ENCODE assay signal across 8 cellular contexts in the genomic region with DNA sequence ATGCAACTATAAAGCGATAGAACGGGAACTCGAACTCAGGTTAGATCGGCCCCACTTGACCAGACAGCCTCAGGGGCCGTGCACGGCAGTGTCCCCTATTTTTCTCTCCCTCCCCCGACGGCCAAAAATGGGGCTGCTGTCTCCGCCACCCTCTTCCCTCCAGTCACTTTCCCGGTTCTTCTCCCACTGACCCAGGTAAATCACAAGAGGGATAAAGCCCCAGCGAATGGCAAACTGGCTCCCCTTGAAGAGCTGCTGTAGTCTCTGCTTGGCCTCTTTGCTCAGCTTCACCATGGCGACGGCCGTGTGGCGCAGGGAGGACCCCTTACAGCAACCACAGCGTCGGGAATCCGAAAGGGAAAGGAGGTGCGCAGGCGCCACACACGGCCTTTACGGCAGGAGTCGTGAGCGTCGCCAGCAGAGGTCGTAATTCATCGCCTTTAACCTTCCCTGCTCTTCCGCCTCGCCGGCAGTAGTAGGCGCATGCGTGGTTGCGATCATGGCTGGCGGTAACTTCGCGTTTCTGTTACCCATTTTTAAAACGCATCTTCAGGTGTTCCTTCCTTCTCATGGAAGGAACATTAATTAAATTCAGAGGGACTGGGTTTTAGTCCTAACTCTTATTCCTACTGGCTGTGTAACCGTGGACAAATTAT. TPM values are rescaled to one million over a fixed set of nuclear protein-coding genes. Genes with fewer than 3 reads are reported as not detected.
A peak's percentile ranks its signal among the peaks of the same experiment; 100 is the strongest.
DNase-seq lines count a peak whose midpoint lies in the region; ATAC-seq and TF ChIP-seq lines count a peak whose summit lies in the region.

TOMM7 (minus strand) TSS at position 364 of the 656 bp plus-strand sequence; CDS start at position 294, 70 bp downstream.

- DNase-seq in GM13976 (ENCODE audit: low spot score) (peak; percentile 95), NCI-H146 treated with DMSO at 0.1 percent for 48 hours (lab: John Stamatoyannopoulos, UW; ENCODE audit: unreplicated experiment) (peak; percentile 91), amniotic epithelial cell (ENCODE audit: low read depth) (peak; percentile 96), heart right ventricle (peak; percentile 90 to 91), posterior cingulate gyrus (peak; percentile 82 to 98 (median 88)), upper lobe of left lung (peak; percentile 89 to 90)

- WGBS in heart right ventricle, 2 donors: 0% methylated on average over 38 of the region's 38 CpGs
- WGBS in upper lobe of left lung, 2 donors: 0 to 1% methylated on average over 28 to 38 of the region's 38 CpGs

- H3K4me3 ChIP-seq in heart right ventricle (peak within 1 kb of the TSS; percentile 51 to 93 (median 80)), upper lobe of left lung (peak within 1 kb of the TSS; percentile 68 to 98 (median 83))

- ATAC-seq in HG02870 (IDR thresholded peaks at IDR 0.05; ENCODE audit: unreplicated experiment) (peak; percentile 89), heart right ventricle (peak; percentile 95 to 98 (median 98)), upper lobe of left lung (ENCODE audit: low FRiP score in 2 of 2) (peak; percentile 99)

- TF ChIP-seq POLR2A in upper lobe of left lung (IDR thresholded peaks at IDR 0.05): peak in 3 of 4 donors; percentile 50 to 83 (median 53)

- peaks cover 0 to 9% (median 0%) of the 10 kb centered on the region in 7 donors for H3K27me3 ChIP-seq in heart right ventricle
- H3K27me3 ChIP-seq in upper lobe of left lung: no peaks in the 10 kb centered on the region

- intact Hi-C loops in T-helper 1 cell treated with Interleukin-12 subunit alpha and Interleukin-12 subunit beta and Interleukin-4 antibody, amounts not matched to agents 30 ng/mL and 1 ng/mL, for 36 hours (cut with micrococcal nuclease): loop anchor here (1.0 to 10.0 kb wide), 15 partner anchors 32 to 1469 kb away; partner anchors contain the start of genes CCDC126, HYCC1, IL6 and KLHL7
- intact Hi-C loops in heart right ventricle (cut with DNase I): loop anchor here in 6 of 10 donors (2.0 to 10.0 kb wide), 9 partner anchors 32 to 360 kb away; partner anchors contain the start of genes HYCC1 (in 2 of the 6) and NUP42 (in 1 of the 6)
- intact Hi-C loops in posterior cingulate gyrus (cut with DNase I): loop anchor here (2.0 to 10.0 kb wide), 3 partner anchors 190 to 258 kb away; partner anchors contain the start of gene HYCC1

- H3K36me3 ChIP-seq in heart right ventricle (peaks cover 0 to 9% (median 2%) of the 10 kb centered on the region in 9 donors), upper lobe of left lung (peaks cover 0 to 6% (median under 1%) of the 10 kb centered on the region in 4 donors)

- TF ChIP-seq CTCF in GM13976 (IDR thresholded peaks at IDR 0.05; ENCODE audit: borderline replicate concordance, control extremely low read depth, extremely low read depth, insufficient read depth, missing control alignments) (peak; percentile 39), heart right ventricle (IDR thresholded peaks at IDR 0.05) (peak in 8 of 9 donors; percentile 32 to 70 (median 63)), upper lobe of left lung (IDR thresholded peaks at IDR 0.05) (peak; percentile 35 to 82 (median 72))

- in situ Hi-C loops in GM13976 (cut with MboI; ENCODE audit: low sequenced_read_pairs, unreplicated experiment): no loop called here

- H3K27ac ChIP-seq in heart right ventricle (peak within 1 kb of the TSS in 9 of 10 donors; percentile 71 to 94 (median 85)), upper lobe of left lung (peak within 1 kb of the TSS; percentile 76 to 90 (median 86))

- peaks cover 0 to 39% (median 27%) of the 10 kb centered on the region in 9 donors for H3K4me1 ChIP-seq in heart right ventricle
- H3K4me1 ChIP-seq in upper lobe of left lung: peaks cover 11 to 34% (median 15%) of the 10 kb centered on the region in 4 donors

- peak in 1 of 4 donors; percentile 50 for TF ChIP-seq EP300 in upper lobe of left lung (IDR thresholded peaks at IDR 0.05)

- H3K9me3 ChIP-seq in heart right ventricle (no peaks in the 10 kb centered on the region), upper lobe of left lung (no peaks in the 10 kb centered on the region)

RNA-seq across cellular contexts. Expression of gene TOMM7, which starts in this region (rescaled TPM):
- total RNA-seq in T-helper 1 cell treated with Interleukin-12 subunit alpha and Interleukin-12 subunit beta and Interleukin-4 antibody, amounts not matched to agents 30 ng/mL and 1 ng/mL, for 36 hours: 224 and 246 TPM in 2 replicates
- total RNA-seq in heart right ventricle (100 to 1,000 TPM; 454 to 532 (median 524) TPM), upper lobe of left lung (100 to 1,000 TPM in 5 of 6 donors, 10 to 100 TPM in 1; 42.4 to 387 (median 171) TPM)
- 100 to 1,000 TPM; 149 to 346 TPM for polyA plus RNA-seq in heart right ventricle

Comparison
In these comparisons a context has a peak if more than half of its experiments do, and no peak if none do; other contexts are left out.
1. Peak in every context shown above with its lines: DNase-seq, ATAC-seq, H3K4me3 ChIP-seq and H3K27ac ChIP-seq.